10 cellular contexts compared by ENCODE assay signal in the genomic region with DNA sequence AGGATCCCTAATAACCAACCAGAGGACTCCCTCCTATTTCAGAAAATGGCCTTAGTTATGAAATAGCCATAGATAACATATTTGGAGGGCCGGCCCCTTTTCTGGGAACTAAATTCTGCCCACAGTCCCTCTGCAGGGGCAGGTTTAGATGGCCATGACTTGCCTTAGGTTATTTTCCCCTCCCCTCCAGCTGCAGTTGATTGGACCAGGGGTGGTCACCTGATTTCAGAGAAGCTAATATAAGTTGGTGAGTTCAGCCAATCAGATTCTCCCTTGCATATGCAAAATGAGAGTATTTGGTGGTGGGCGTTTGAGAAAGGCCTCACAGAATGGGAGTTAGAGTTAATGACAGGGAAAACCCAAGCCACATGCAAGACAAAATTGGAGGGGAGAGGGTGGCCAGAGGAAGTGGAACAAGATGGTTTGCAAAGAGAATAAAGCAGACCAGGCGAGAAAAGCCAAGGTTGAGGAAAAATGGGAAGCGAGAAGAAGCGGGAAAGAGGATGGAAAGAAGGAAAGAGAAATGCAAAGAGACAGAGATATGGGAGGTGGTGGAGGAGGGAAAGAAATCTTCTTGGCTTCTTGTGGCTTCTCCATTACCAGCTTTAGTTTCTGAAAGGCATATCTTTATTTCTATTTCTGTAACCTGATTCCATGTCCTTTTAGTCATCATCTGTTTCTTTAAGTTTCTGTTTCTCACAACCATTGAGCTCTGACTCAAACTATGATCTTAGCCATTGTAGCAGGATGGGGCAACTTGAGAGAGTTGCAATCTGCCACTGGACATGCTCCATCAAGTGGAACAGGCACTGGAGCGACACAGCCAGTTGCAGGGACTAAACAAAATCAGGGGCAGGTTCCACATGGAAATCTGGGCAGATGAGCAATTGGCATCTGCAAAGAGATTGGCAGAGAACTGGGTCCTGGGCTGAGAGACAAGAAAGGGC.
DNase-seq lines count a peak whose midpoint lies in the region; ATAC-seq and TF ChIP-seq lines count a peak whose summit lies in the region.
"Had no signal": no experiment of that assay in that cellular context is flagged by ENCODE, and none has a peak within 500 bp of the region (broad histone marks: within the 10 kb centered on the region; RNA-seq: fewer than 3 reads in every experiment).

No MANE protein-coding gene starts in this region.

- TF ChIP-seq CTCF in upper lobe of left lung (IDR thresholded peaks at IDR 0.05), result no peak

- peaks cover 15 to 34% (median 24%) of the 10 kb centered on the region in 11 experiments; a peak in 20 of 22 replicates for H3K9me3 ChIP-seq in BLaER1 treated with 17β-estradiol and CSF1 and Interleukin-3, amounts not matched to agents 10 nM and 100 nM (replicated peaks in 1 of 11)
- H3K9me3 ChIP-seq in upper lobe of left lung, result no peaks in the 10 kb centered on the region

- peaks cover 17% of the 10 kb centered on the region for H3K4me1 Mint-ChIP-seq in activated CD4-positive, alpha-beta memory T cell treated with anti-CD3 and anti-CD28 coated beads for 36 hours (ENCODE audit: low read depth)
- peaks cover 13% of the 10 kb centered on the region for H3K4me1 Mint-ChIP-seq in activated naive CD4-positive, alpha-beta T cell treated with anti-CD3 and anti-CD28 coated beads for 36 hours (ENCODE audit: low read depth)

- TF ChIP-seq EP300 in upper lobe of left lung (IDR thresholded peaks at IDR 0.05), result no peak

- ATAC-seq in HG03045 (IDR thresholded peaks at IDR 0.05; ENCODE audit: unreplicated experiment), result peak; percentile 45
- ATAC-seq in upper lobe of left lung (ENCODE audit: low FRiP score in 2 of 2), result no peak

- TF ChIP-seq POLR2A in upper lobe of left lung (IDR thresholded peaks at IDR 0.05), result no peak

- peak overlapping the region in 7 of 11 experiments; percentile 36 to 75 (median 67); a peak in 14 of 22 replicates for H3K27ac ChIP-seq in BLaER1 treated with 17β-estradiol and CSF1 and Interleukin-3, amounts not matched to agents 10 nM and 100 nM
- no peak overlapping the region for H3K27ac ChIP-seq in upper lobe of left lung

- H3K4me2 ChIP-seq in BLaER1 treated with 17β-estradiol and CSF1 and Interleukin-3, amounts not matched to agents 10 nM and 100 nM, result peak overlapping the region in 10 of 11 experiments; percentile 9 to 63 (median 50); a peak in 18 of 22 replicates

- H4K20me1 ChIP-seq in BLaER1 treated with 17β-estradiol and CSF1 and Interleukin-3, amounts not matched to agents 10 nM and 100 nM, result no peaks in the 10 kb centered on the region

- CTCF ChIA-PET in activated CD4-positive, alpha-beta memory T cell treated with anti-CD3 and anti-CD28 coated beads for 36 hours (lab: Charles Lee), result no interaction called here
- CTCF ChIA-PET in activated naive CD4-positive, alpha-beta T cell treated with anti-CD3 and anti-CD28 coated beads for 36 hours (lab: Charles Lee), result interaction anchor here (0.8 kb wide), 1 partner anchor 9 kb away, joined by 3 read pairs; no protein-coding TSS in a partner anchor

- H3K4me3 Mint-ChIP-seq in activated CD4-positive, alpha-beta memory T cell treated with anti-CD3 and anti-CD28 coated beads for 36 hours, result no peak overlapping the region
- H3K4me3 Mint-ChIP-seq in activated naive CD4-positive, alpha-beta T cell treated with anti-CD3 and anti-CD28 coated beads for 36 hours, result no peak overlapping the region

- no peaks in the 10 kb centered on the region for H3K9me3 Mint-ChIP-seq in activated CD4-positive, alpha-beta memory T cell treated with anti-CD3 and anti-CD28 coated beads for 36 hours
- peaks cover 2% of the 10 kb centered on the region for H3K9me3 Mint-ChIP-seq in activated naive CD4-positive, alpha-beta T cell treated with anti-CD3 and anti-CD28 coated beads for 36 hours

- H3K36me3 Mint-ChIP-seq in activated CD4-positive, alpha-beta memory T cell treated with anti-CD3 and anti-CD28 coated beads for 36 hours, result no peaks in the 10 kb centered on the region
- H3K36me3 Mint-ChIP-seq in activated naive CD4-positive, alpha-beta T cell treated with anti-CD3 and anti-CD28 coated beads for 36 hours (ENCODE audit: low read depth), result no peaks in the 10 kb centered on the region

- POLR2A ChIA-PET in activated CD4-positive, alpha-beta memory T cell treated with anti-CD3 and anti-CD28 coated beads for 36 hours (lab: Charles Lee), result interaction anchor here (0.7 kb wide), 1 partner anchor 859 kb away, joined by 3 read pairs; no protein-coding TSS in a partner anchor

- DNase-seq in GM19238 (ENCODE audit: insufficient read length, low spot score) (peak; percentile 24), NCI-H187 treated with DMSO at 0.1 percent for 48 hours (lab: John Stamatoyannopoulos, UW) (no peak), upper lobe of left lung (no peak)
- peak; percentile 16 for DNase-seq in activated CD4-positive, alpha-beta memory T cell treated with anti-CD3 and anti-CD28 coated beads for 36 hours
- no peak for DNase-seq in stimulated activated CD4-positive, alpha-beta T cell treated with anti-CD3 and anti-CD28 coated beads, Interleukin-2, amount 100 ng/mL, for 24 hours
- DNase-seq in activated naive CD4-positive, alpha-beta T cell treated with anti-CD3 and anti-CD28 coated beads for 36 hours, result no peak
- DNase-seq: activated gamma-delta T cell, NCI-H146 had no signal

- H3K27me3 ChIP-seq in BLaER1 treated with 17β-estradiol and CSF1 and Interleukin-3, amounts not matched to agents 10 nM and 100 nM, result no peaks in the 10 kb centered on the region
- no peaks in the 10 kb centered on the region for H3K27me3 ChIP-seq in upper lobe of left lung

- H3K27me3 Mint-ChIP-seq in activated CD4-positive, alpha-beta memory T cell treated with anti-CD3 and anti-CD28 coated beads for 36 hours, result peaks cover 7% of the 10 kb centered on the region
- peaks cover 9% of the 10 kb centered on the region for H3K27me3 Mint-ChIP-seq in activated naive CD4-positive, alpha-beta T cell treated with anti-CD3 and anti-CD28 coated beads for 36 hours (ENCODE audit: low read depth)

- WGBS in upper lobe of left lung, 2 donors, result 72 to 88% methylated on average over 6 of the region's 6 CpGs

- peak overlapping the region; percentile 30 for H3K27ac Mint-ChIP-seq in activated CD4-positive, alpha-beta memory T cell treated with anti-CD3 and anti-CD28 coated beads for 36 hours
- no peak overlapping the region for H3K27ac Mint-ChIP-seq in activated naive CD4-positive, alpha-beta T cell treated with anti-CD3 and anti-CD28 coated beads for 36 hours

- H3K4me3 ChIP-seq in BLaER1 treated with 17β-estradiol and CSF1 and Interleukin-3, amounts not matched to agents 10 nM and 100 nM, result 0 out of 20 replicates have a peak overlapping the region, but pooled peaks of 1 of the 10 experiments have one; percentile 12
- no peak overlapping the region for H3K4me3 ChIP-seq in upper lobe of left lung

- H3K4me1 ChIP-seq in BLaER1 treated with 17β-estradiol and CSF1 and Interleukin-3, amounts not matched to agents 10 nM and 100 nM, result peaks cover 0 to 42% (median 30%) of the 10 kb centered on the region in 10 experiments; a peak in 17 of 20 replicates
- no peaks in the 10 kb centered on the region for H3K4me1 ChIP-seq in upper lobe of left lung

- intact Hi-C loops in activated CD4-positive, alpha-beta memory T cell treated with anti-CD3 and anti-CD28 coated beads for 36 hours (cut with micrococcal nuclease), result loop anchor here (10.0 kb wide), 2 partner anchors 731 to 1059 kb away; a partner anchor contains a TSS
- intact Hi-C loops in activated naive CD4-positive, alpha-beta T cell treated with anti-CD3 and anti-CD28 coated beads for 36 hours (cut with micrococcal nuclease), result no loop called here

- no peaks in the 10 kb centered on the region for H3K36me3 ChIP-seq in BLaER1 treated with 17β-estradiol and CSF1 and Interleukin-3, amounts not matched to agents 10 nM and 100 nM
- no peaks in the 10 kb centered on the region for H3K36me3 ChIP-seq in upper lobe of left lung

- peak overlapping the region in 3 of 11 experiments; percentile 7 to 47 (median 18); a peak in 4 of 22 replicates for H3K9ac ChIP-seq in BLaER1 treated with 17β-estradiol and CSF1 and Interleukin-3, amounts not matched to agents 10 nM and 100 nM

Comparison
In these comparisons a context has a peak if more than half of its experiments do, and no peak if none do; other contexts are left out.
1. H3K27ac ChIP-seq: peak in BLaER1 treated with 17β-estradiol and CSF1 and Interleukin-3, amounts not matched to agents 10 nM and 100 nM (7 of 11); none in upper lobe of left lung (0 of 4).
2. DNase-seq: peak in GM19238 (single experiment) and activated CD4-positive, alpha-beta memory T cell treated with anti-CD3 and anti-CD28 coated beads for 36 hours (single experiment); none in NCI-H187 treated with DMSO at 0.1 percent for 48 hours (single experiment), stimulated activated CD4-positive, alpha-beta T cell treated with anti-CD3 and anti-CD28 coated beads, Interleukin-2, amount 100 ng/mL, for 24 hours (0 of 2), upper lobe of left lung (0 of 2) and activated naive CD4-positive, alpha-beta T cell treated with anti-CD3 and anti-CD28 coated beads for 36 hours (single experiment).